18 cellular contexts compared by ENCODE assay signal in genomic region chr21:46067505-46068201, GRCh38. TPM values are rescaled to one million over a fixed set of nuclear protein-coding genes. Genes with fewer than 3 reads are reported as not detected.
DNase-seq lines count a peak whose midpoint lies in the region; ATAC-seq and TF ChIP-seq lines count a peak whose summit lies in the region.
"Had no signal": no experiment of that assay in that cellular context is flagged by ENCODE, and none has a peak within 500 bp of the region (broad histone marks: within the 10 kb centered on the region; RNA-seq: fewer than 3 reads in every experiment).

No MANE protein-coding gene starts in this region.

- peak; percentile 27 for DNase-seq in activated CD8-positive, alpha-beta memory T cell treated with anti-CD3 and anti-CD28 coated beads, Interleukin-2, amount 10 ng/mL, durations not matched to agents 7 days and 5 days
- DNase-seq in endodermal cell (peak; percentile 47), thoracic aorta (ENCODE audit: low spot score) (no peak), NCI-H774 (lab: John Stamatoyannopoulos, UW) (no peak), T-helper 17 cell (no peak)
- DNase-seq: activated CD4-positive, alpha-beta T cell treated with anti-CD3 and anti-CD28 coated beads, Interleukin-2, amount 10 ng/mL, durations not matched to agents 7 days and 5 days; activated naive CD4-positive, alpha-beta T cell treated with Interleukin-2 at 50 U/mL for 16 hours; C1 segment of cervical spinal cord; DMS79; NCI-H2081 treated with DMSO at 0.1 percent for 48 hours; NCI-H82; thyroid gland had no signal

- no peak overlapping the region for H3K4me3 Mint-ChIP-seq in activated CD8-positive, alpha-beta memory T cell treated with anti-CD3 and anti-CD28 coated beads, Interleukin-2, amount 10 ng/mL, durations not matched to agents 7 days and 5 days
- H3K4me3 Mint-ChIP-seq in endodermal cell (no peak overlapping the region), nephron (peak overlapping the region in 1 of 3 experiments; percentile 21), T-helper 17 cell (no peak overlapping the region)
- H3K4me3 Mint-ChIP-seq: activated CD4-positive, alpha-beta T cell treated with anti-CD3 and anti-CD28 coated beads, Interleukin-2, amount 10 ng/mL, durations not matched to agents 7 days and 5 days; natural killer cell treated with Interleukin-12 subunit alpha and Interleukin-12 subunit beta and Interleukin-15 and Interleukin-18, amount 100 ng/mL, for 72 hours; T-helper 2 cell treated with Interferon-gamma antibody and Interleukin-4, amounts not matched to agents 5 μg/mL and 100 μg/mL, for 36 hours had no signal

- H3K4me1 ChIP-seq in endodermal cell (ENCODE audit: control insufficient read depth, insufficient read depth, low read length) (no peaks in the 10 kb centered on the region), thoracic aorta (ENCODE audit: control insufficient read depth in 1 of 2, low read depth in 2 of 2) (peaks cover 16 to 40% of the 10 kb centered on the region in 2 donors)

- no peaks in the 10 kb centered on the region for H3K27me3 ChIP-seq in endodermal cell (ENCODE audit: control insufficient read depth, insufficient read depth, low read length, poor library complexity, severe bottlenecking)
- H3K27me3 ChIP-seq in thoracic aorta (replicated peaks; ENCODE audit: insufficient read depth) = no peaks in the 10 kb centered on the region
- H3K27me3 ChIP-seq: cardiac muscle cell, thyroid gland had no signal

- H3K9ac ChIP-seq in endodermal cell (ENCODE audit: extremely low read depth, low read length, poor library complexity, severe bottlenecking) = no peak overlapping the region

- no peaks in the 10 kb centered on the region for H3K36me3 ChIP-seq in endodermal cell (ENCODE audit: control insufficient read depth, insufficient read depth, low read length)
- H3K36me3 ChIP-seq in thoracic aorta = no peaks in the 10 kb centered on the region
- H3K36me3 ChIP-seq: cardiac muscle cell, thyroid gland had no signal

- ATAC-seq in activated CD8-positive, alpha-beta memory T cell treated with anti-CD3 and anti-CD28 coated beads, Interleukin-2, amount 10 ng/mL, durations not matched to agents 7 days and 5 days = no peak
- ATAC-seq in thoracic aorta (ENCODE audit: insufficient number of reproducible peaks, low FRiP score, low read depth) = no peak
- ATAC-seq in T-helper 17 cell = no peak
- no peak for ATAC-seq in HG02642 (IDR thresholded peaks at IDR 0.05; ENCODE audit: poor library complexity, unreplicated experiment)
- ATAC-seq: natural killer cell treated with Interleukin-12 subunit alpha and Interleukin-12 subunit beta and Interleukin-15 and Interleukin-18, amount 100 ng/mL, for 72 hours had no signal

- no peak overlapping the region for H3K27ac Mint-ChIP-seq in activated CD8-positive, alpha-beta memory T cell treated with anti-CD3 and anti-CD28 coated beads, Interleukin-2, amount 10 ng/mL, durations not matched to agents 7 days and 5 days
- H3K27ac Mint-ChIP-seq in endodermal cell (no peak overlapping the region), nephron (peak overlapping the region; percentile 89 to 98 (median 94)), T-helper 17 cell (no peak overlapping the region)
- H3K27ac Mint-ChIP-seq: activated CD4-positive, alpha-beta T cell treated with anti-CD3 and anti-CD28 coated beads, Interleukin-2, amount 10 ng/mL, durations not matched to agents 7 days and 5 days; natural killer cell treated with Interleukin-12 subunit alpha and Interleukin-12 subunit beta and Interleukin-15 and Interleukin-18, amount 100 ng/mL, for 72 hours; T-helper 2 cell treated with Interferon-gamma antibody and Interleukin-4, amounts not matched to agents 5 μg/mL and 100 μg/mL, for 36 hours had no signal

- CTCF ChIA-PET in activated CD8-positive, alpha-beta memory T cell treated with anti-CD3 and anti-CD28 coated beads, Interleukin-2, amount 10 ng/mL, durations not matched to agents 7 days and 5 days (lab: Charles Lee) = no interaction called here

- H3K9me3 Mint-ChIP-seq in activated CD8-positive, alpha-beta memory T cell treated with anti-CD3 and anti-CD28 coated beads, Interleukin-2, amount 10 ng/mL, durations not matched to agents 7 days and 5 days (ENCODE audit: low read depth) = peaks cover 15% of the 10 kb centered on the region
- H3K9me3 Mint-ChIP-seq in endodermal cell (peaks cover 11% of the 10 kb centered on the region), nephron (no peaks in the 10 kb centered on the region)

- H3K9me3 ChIP-seq in endodermal cell (ENCODE audit: control insufficient read depth, low read length) (peaks cover 10% of the 10 kb centered on the region), thoracic aorta (no peaks in the 10 kb centered on the region), T-helper 17 cell (ENCODE audit: control insufficient read depth, low read length, poor library complexity, severe bottlenecking) (no peaks in the 10 kb centered on the region)
- H3K9me3 ChIP-seq: thyroid gland had no signal

- H3K4me1 Mint-ChIP-seq in activated CD8-positive, alpha-beta memory T cell treated with anti-CD3 and anti-CD28 coated beads, Interleukin-2, amount 10 ng/mL, durations not matched to agents 7 days and 5 days = peaks cover 2% of the 10 kb centered on the region
- H3K4me1 Mint-ChIP-seq in endodermal cell = peaks cover 6% of the 10 kb centered on the region
- peaks cover 48% of the 10 kb centered on the region for H3K4me1 Mint-ChIP-seq in nephron
- peaks cover 2% of the 10 kb centered on the region for H3K4me1 Mint-ChIP-seq in T-helper 17 cell

- H3K4me3 ChIP-seq in endodermal cell (ENCODE audit: low read length) (no peak overlapping the region), thoracic aorta (no peak overlapping the region)
- H3K4me3 ChIP-seq: cardiac muscle cell, thyroid gland had no signal

- peaks cover 16% of the 10 kb centered on the region for H3K27me3 Mint-ChIP-seq in activated CD8-positive, alpha-beta memory T cell treated with anti-CD3 and anti-CD28 coated beads, Interleukin-2, amount 10 ng/mL, durations not matched to agents 7 days and 5 days
- H3K27me3 Mint-ChIP-seq in endodermal cell (ENCODE audit: insufficient read depth) (no peaks in the 10 kb centered on the region), nephron (ENCODE audit: low read depth) (peaks cover 13% of the 10 kb centered on the region), T-helper 17 cell (peaks cover 48% of the 10 kb centered on the region)

- H3K36me3 Mint-ChIP-seq in activated CD8-positive, alpha-beta memory T cell treated with anti-CD3 and anti-CD28 coated beads, Interleukin-2, amount 10 ng/mL, durations not matched to agents 7 days and 5 days = no peaks in the 10 kb centered on the region
- no peaks in the 10 kb centered on the region for H3K36me3 Mint-ChIP-seq in endodermal cell (ENCODE audit: low read depth)
- no peaks in the 10 kb centered on the region for H3K36me3 Mint-ChIP-seq in nephron (ENCODE audit: low read depth)
- peaks cover 3% of the 10 kb centered on the region for H3K36me3 Mint-ChIP-seq in T-helper 17 cell (ENCODE audit: low read depth)
- H3K36me3 Mint-ChIP-seq: natural killer cell treated with Interleukin-12 subunit alpha and Interleukin-12 subunit beta and Interleukin-15 and Interleukin-18, amount 100 ng/mL, for 72 hours had no signal

- H3K27ac ChIP-seq in endodermal cell (ENCODE audit: low read depth, low read length) = no peak overlapping the region
- peak overlapping the region; percentile 90 to 97 for H3K27ac ChIP-seq in thoracic aorta
- H3K27ac ChIP-seq: cardiac muscle cell had no signal

- WGBS in endodermal cell (ENCODE audit: insufficient coverage in 1 of 2, insufficient read length in 1 of 2), 2 experiments = 89 to 90% methylated on average over 15 to 32 of the region's 32 CpGs

- TF ChIP-seq CTCF in endodermal cell (conservative IDR thresholded peaks at IDR 0.05) (no peak), nephron (IDR thresholded peaks at IDR 0.05; ENCODE audit: unreplicated experiment in 3 of 3) (no peak), thoracic aorta (IDR thresholded peaks at IDR 0.05) (no peak)

RNA-seq across cellular contexts. Expression of gene COL6A2, which starts 30.3 kb away (rescaled TPM):
- total RNA-seq in activated CD8-positive, alpha-beta memory T cell treated with anti-CD3 and anti-CD28 coated beads, Interleukin-2, amount 10 ng/mL, durations not matched to agents 7 days and 5 days = 10 to 100 TPM in 1 of 2 experiments, 1 to 10 TPM in 1; 5.0 to 17.9 TPM
- total RNA-seq in endodermal cell (100 to 1,000 TPM; 259 to 377 TPM), thoracic aorta (1,000 to 10,000 TPM; 1,835 to 1,885 TPM), T-helper 17 cell (10 to 100 TPM; 15.1 to 19.8 TPM)
- 117 TPM for polyA plus RNA-seq in endodermal cell (2013, experiment 1 of 2)
- 114 TPM for polyA plus RNA-seq in endodermal cell (2013, experiment 2 of 2)
- total RNA-seq: HT-29 had no signal

Comparison
In these comparisons a context has a peak if more than half of its experiments do, and no peak if none do; other contexts are left out.
1. DNase-seq: peak in activated CD8-positive, alpha-beta memory T cell treated with anti-CD3 and anti-CD28 coated beads, Interleukin-2, amount 10 ng/mL, durations not matched to agents 7 days and 5 days (single experiment) and endodermal cell (single experiment); none in thoracic aorta (single experiment), NCI-H774 (single experiment) and T-helper 17 cell (0 of 3).
2. H3K27ac Mint-ChIP-seq: peak in nephron (3 of 3); none in activated CD8-positive, alpha-beta memory T cell treated with anti-CD3 and anti-CD28 coated beads, Interleukin-2, amount 10 ng/mL, durations not matched to agents 7 days and 5 days (single experiment), endodermal cell (single experiment) and T-helper 17 cell (single experiment).
3. RNA of gene COL6A2, which starts 30.3 kb away (total RNA-seq): 1,835 to 1,885 TPM in thoracic aorta and 259 to 377 TPM in endodermal cell; 15.1 to 19.8 TPM in T-helper 17 cell and 5.0 to 17.9 TPM in activated CD8-positive, alpha-beta memory T cell treated with anti-CD3 and anti-CD28 coated beads, Interleukin-2, amount 10 ng/mL, durations not matched to agents 7 days and 5 days; every median in the first group is over 10 times any median in the second.